In genomic region chr13:26222523-26223046, GRCh38 we compare ENCODE assay signal across 8 cellular contexts. TPM values are rescaled to one million over a fixed set of nuclear protein-coding genes. Genes with fewer than 3 reads are reported as not detected.
DNase-seq lines count a peak whose midpoint lies in the region; ATAC-seq, FAIRE-seq and TF ChIP-seq lines count a peak whose summit lies in the region.

No MANE protein-coding gene starts in this region.

- H3K4me1 Mint-ChIP-seq in Caco-2 (ENCODE audit: low read depth, unreplicated experiment) = peaks cover 11% of the 10 kb centered on the region
- H3K4me1 Mint-ChIP-seq in type B pancreatic cell (ENCODE audit: unreplicated experiment) = peaks cover 19% of the 10 kb centered on the region

- no peaks in the 10 kb centered on the region for H3K9me3 ChIP-seq in Caco-2

- peak; percentile 37 for ATAC-seq in GM21423 (IDR thresholded peaks at IDR 0.05; ENCODE audit: unreplicated experiment)

- 21 to 22% methylated on average over 16 of the region's 16 CpGs for WGBS in lower leg skin, 2 donors

- H3K27me3 Mint-ChIP-seq in Caco-2 (ENCODE audit: insufficient read depth, unreplicated experiment) (no peaks in the 10 kb centered on the region), type B pancreatic cell (peaks cover 5% of the 10 kb centered on the region)

- TF ChIP-seq CTCF in Caco-2 (IDR thresholded peaks at IDR 0.05; ENCODE audit: insufficient read depth in 1 of 2, low read depth in 1 of 2, low read length in 1 of 2, severe bottlenecking in 1 of 2, unreplicated experiment in 1 of 2) = no peak
- no peak for TF ChIP-seq CTCF in brain microvascular endothelial cell (IDR thresholded peaks at IDR 0.05; ENCODE audit: low read depth, low read length, missing control alignments)
- no peak for TF ChIP-seq CTCF in lower leg skin (IDR thresholded peaks at IDR 0.05)
- TF ChIP-seq CTCF in type B pancreatic cell (conservative IDR thresholded peaks at IDR 0.05) = no peak

- in situ Hi-C loops in brain microvascular endothelial cell (cut with HindIII; ENCODE audit: low pct_ligation_motif_present, low sequenced_read_pairs) = no loop called here

- H3K4me3 Mint-ChIP-seq in Caco-2 (ENCODE audit: unreplicated experiment) = peak overlapping the region; percentile 95
- H3K4me3 Mint-ChIP-seq in type B pancreatic cell = peak overlapping the region; percentile 99

- POLR2A ChIA-PET in Caco-2 (lab: Charles Lee) = interaction anchor here (0.5 to 1.6 kb wide), 3 partner anchors 10 to 171 kb away, joined by 3 to 5 read pairs (median 3); no protein-coding TSS in a partner anchor

- H3K27me3 ChIP-seq in Caco-2 (replicated peaks; ENCODE audit: control insufficient read depth, insufficient read depth, low read length) (no peaks in the 10 kb centered on the region), brain microvascular endothelial cell (replicated peaks) (no peaks in the 10 kb centered on the region)

- H3K36me3 Mint-ChIP-seq in Caco-2 (ENCODE audit: insufficient read depth, unreplicated experiment) (peaks cover 26% of the 10 kb centered on the region), type B pancreatic cell (peaks cover 13% of the 10 kb centered on the region)

- H3K9me3 Mint-ChIP-seq in Caco-2 (ENCODE audit: unreplicated experiment) (no peaks in the 10 kb centered on the region), type B pancreatic cell (no peaks in the 10 kb centered on the region)

- CTCF ChIA-PET in Caco-2 (lab: Charles Lee) = interaction anchor here (0.6 to 1.5 kb wide), 3 partner anchors 36 to 280 kb away, joined by 3 to 4 read pairs (median 3); no protein-coding TSS in a partner anchor

- no TSS peak for BruUV-seq in Caco-2 (replicated peaks; lab: Mats Ljungman, UMichigan)

- H3K27ac Mint-ChIP-seq in Caco-2 (ENCODE audit: unreplicated experiment) = peak overlapping the region; percentile 94
- peak overlapping the region; percentile 98 for H3K27ac Mint-ChIP-seq in type B pancreatic cell

- no peak for FAIRE-seq in RCC 7860 (lab: Jason Lieb, UNC)

- peak overlapping the region; percentile 92 for H3K27ac ChIP-seq in brain microvascular endothelial cell

- TF ChIP-seq POLR2A in lower leg skin (IDR thresholded peaks at IDR 0.05) = no peak

- peak overlapping the region; percentile 79 for H3K4me3 ChIP-seq in Caco-2 (ENCODE audit: low read depth, low read length)
- H3K4me3 ChIP-seq in brain microvascular endothelial cell (ENCODE audit: low read depth, low read length) = peak overlapping the region; percentile 95
- H3K4me3 ChIP-seq in lower leg skin (ENCODE audit: low read depth, poor library complexity, severe bottlenecking) = peak overlapping the region; percentile 96

- H3K36me3 ChIP-seq in Caco-2 (ENCODE audit: control insufficient read depth, insufficient read depth, low read length) = no peaks in the 10 kb centered on the region; the same call in none of the 2 replicates
- peaks cover 8% of the 10 kb centered on the region for H3K36me3 ChIP-seq in brain microvascular endothelial cell (replicated peaks)

- peaks cover 8% of the 10 kb centered on the region for H3K4me1 ChIP-seq in Caco-2

- no peak for DNase-seq in Caco-2
- DNase-seq in HuH-7 (ENCODE audit: low spot score) = peak; percentile 53
- DNase-seq in brain microvascular endothelial cell = no peak
- DNase-seq in lower leg skin (ENCODE audit: low spot score in 2 of 2) = no peak
- no peak for DNase-seq in type B pancreatic cell (ENCODE audit: extremely low spot score, unreplicated experiment)
- no peak for DNase-seq in RCC 7860 (ENCODE audit: low spot score)
- DNase-seq in iPS-NIHi7 (ENCODE audit: extremely low spot score) = no peak

- intact Hi-C loops in Caco-2 (cut with micrococcal nuclease; ENCODE audit: unreplicated experiment) = no loop called here
- intact Hi-C loops in lower leg skin (cut with DNase I; ENCODE audit: low total_unique reads) = no loop called here

RNA-seq across cellular contexts. Expression of gene RNF6, which starts 0.5 kb away (rescaled TPM):
- total RNA-seq in Caco-2 (2022) (39.1 and 41.4 TPM in 2 replicates), lower leg skin (10 to 100 TPM; 24.3 to 30.3 (median 26.1) TPM), type B pancreatic cell (ENCODE audit: low replicate concordance) (27.0 and 36.9 TPM in 2 replicates)

RNA-seq across cellular contexts. Expression of gene CDK8, which starts 31.3 kb away (rescaled TPM):
- total RNA-seq in Caco-2 (2022) (35.1 and 35.9 TPM in 2 replicates), lower leg skin (10 to 100 TPM in 2 of 4 donors, 1 to 10 TPM in 2; 7.4 to 11.5 (median 10.4) TPM), type B pancreatic cell (ENCODE audit: low replicate concordance) (22.8 and 26.3 TPM in 2 replicates)
